ENCODE assay signal across 22 cellular contexts in genomic region chr20:13870349-13870748, GRCh38.
DNase-seq lines count a peak whose midpoint lies in the region; TF ChIP-seq lines count a peak whose summit lies in the region.
"Had no signal": no experiment of that assay in that cellular context is flagged by ENCODE, and none has a peak within 500 bp of the region (broad histone marks: within the 10 kb centered on the region; RNA-seq: fewer than 3 reads in every experiment).

No MANE protein-coding gene starts in this region.

- H3K27me3 ChIP-seq in GM06990 (replicated peaks; ENCODE audit: control insufficient read depth, insufficient read depth, low read length) (no peaks in the 10 kb centered on the region; the same call in 1 of the 2 replicates), neutrophil (no peaks in the 10 kb centered on the region)
- H3K27me3 ChIP-seq: MG63 had no signal

- H3K9me2 ChIP-seq in OCI-LY7 (ENCODE audit: insufficient read depth, low read length): no peaks in the 10 kb centered on the region

- H2AFZ ChIP-seq in OCI-LY7 (ENCODE audit: low read length): no peak overlapping the region

- H3K27ac ChIP-seq in OCI-LY7 (ENCODE audit: low read depth, low read length, poor library complexity, severe bottlenecking) (no peak overlapping the region), neutrophil (peak overlapping the region; percentile 74)

- no peaks in the 10 kb centered on the region for H3K79me2 ChIP-seq in OCI-LY7 (ENCODE audit: insufficient read depth, low read depth, low read length)

- no peak for DNase-seq in GM06990 (ENCODE audit: extremely low read depth, insufficient read length)
- peak; percentile 14 for DNase-seq in Jurkat, Clone E6-1 (ENCODE audit: low read depth, low spot score)
- DNase-seq in OCI-LY7 (ENCODE audit: low spot score): no peak
- no peak for DNase-seq in NCI-H69 (lab: John Stamatoyannopoulos, UW)
- no peak for DNase-seq in DMS153 treated with DMSO at 0.1 percent for 48 hours (lab: John Stamatoyannopoulos, UW; ENCODE audit: unreplicated experiment)
- DNase-seq in dedifferentiated amniotic fluid mesenchymal stem cell (ENCODE audit: extremely low spot score): no peak
- DNase-seq: activated CD4-positive, alpha-beta T cell treated with anti-CD3 and anti-CD28 coated beads, Interleukin-2, amount 50 U/mL, for 48 hours; activated gamma-delta T cell treated with Interleukin-2 at 50 U/mL for 16 hours; CD4-positive, alpha-beta memory T cell; DMS79; HFFc6; IMR-90; left colon; MG63; NCI-H1930; NCI-H446 treated with DMSO at 0.1 percent for 48 hours; NK-92 treated with Interleukin-12 subunit alpha and Interleukin-12 subunit beta, amount 100 ng/mL, for 24 hours; posterior cingulate gyrus; SHP77 treated with DMSO at 0.1 percent for 48 hours; T-helper 2 cell had no signal

- intact Hi-C loops in OCI-LY7 (cut with micrococcal nuclease; ENCODE audit: unreplicated experiment): no loop called here

- H3K36me3 ChIP-seq in GM06990 (ENCODE audit: control insufficient read depth, insufficient read depth, low read length) (no peaks in the 10 kb centered on the region), OCI-LY7 (ENCODE audit: insufficient read depth, low read length) (no peaks in the 10 kb centered on the region), neutrophil (no peaks in the 10 kb centered on the region)
- H3K36me3 ChIP-seq: MG63 had no signal

- no peaks in the 10 kb centered on the region for H4K20me1 ChIP-seq in OCI-LY7 (ENCODE audit: insufficient read depth, low read length)

- H3K4me2 ChIP-seq in OCI-LY7 (ENCODE audit: low read length): no peak overlapping the region

- BruUV-seq in OCI-LY7 (replicated peaks; lab: Mats Ljungman, UMichigan): no TSS peak

- H3K4me1 ChIP-seq in OCI-LY7 (ENCODE audit: insufficient read depth, low read length, poor library complexity, severe bottlenecking): no peaks in the 10 kb centered on the region
- peaks cover 49 to 53% of the 10 kb centered on the region in 2 experiments for H3K4me1 ChIP-seq in neutrophil (ENCODE audit: control insufficient read depth in 1 of 2, insufficient read depth in 1 of 2, low read depth in 1 of 2, low read length in 1 of 2)

- POLR2A ChIA-PET in OCI-LY7 (lab: Charles Lee): no interaction called here

- H3K9me3 ChIP-seq in OCI-LY7 (ENCODE audit: low read length) (no peaks in the 10 kb centered on the region), neutrophil (no peaks in the 10 kb centered on the region)
- H3K9me3 ChIP-seq: MG63 had no signal

- no peak overlapping the region for H3K4me3 ChIP-seq in GM06990 (replicated peaks; ENCODE audit: low read depth, low read length)
- H3K4me3 ChIP-seq in Jurkat, Clone E6-1 (ENCODE audit: low read length): no peak overlapping the region
- no peak overlapping the region for H3K4me3 ChIP-seq in OCI-LY7 (ENCODE audit: low read depth, low read length, poor library complexity, severe bottlenecking)
- no peak overlapping the region for H3K4me3 ChIP-seq in neutrophil (ENCODE audit: low read depth in 1 of 2, low read length in 1 of 2)
- H3K4me3 ChIP-seq: coronary artery, MG63 had no signal

- CTCF ChIA-PET in OCI-LY7 (lab: Charles Lee; ENCODE audit: unreplicated experiment): no interaction called here

- TF ChIP-seq CTCF in GM06990 (IDR thresholded peaks at IDR 0.05; ENCODE audit: insufficient read depth, low read length, poor library complexity, severe bottlenecking) (peak; percentile 30), OCI-LY7 (conservative IDR thresholded peaks at IDR 0.05; ENCODE audit: low read length) (peak; percentile 34; the same call in 1 of the 2 replicates), neutrophil (IDR thresholded peaks at IDR 0.05) (no peak)
